In genomic region chr2:111429353-111429752, GRCh38 we compare ENCODE assay signal across 8 cellular contexts.
DNase-seq lines count a peak whose midpoint lies in the region; ATAC-seq and TF ChIP-seq lines count a peak whose summit lies in the region.
"Not testable (repeated sequence)": the region's sequence is repeated elsewhere in the genome, so short reads cannot be mapped to it uniquely, and the experiment has no call there.

No MANE protein-coding gene starts in this region.

- not testable (repeated sequence) for H2AFZ ChIP-seq in OCI-LY1 (ENCODE audit: low read length)

- H3K4me1 Mint-ChIP-seq in activated T-helper 1 cell treated with anti-CD3 and anti-CD28 coated beads, Interleukin-12 subunit alpha, Interleukin-12 subunit beta, Interleukin-2, Interleukin-4 antibody, amounts not matched to agents 30 ng/mL and 10 ng/mL and 1 ng/mL, durations not matched to agents 14 hours and 24 hours and 36 hours (ENCODE audit: low read depth) = peaks cover 37% of the 10 kb centered on the region
- H3K4me1 Mint-ChIP-seq in stimulated activated effector memory CD8-positive, alpha-beta T cell treated with anti-CD3 and anti-CD28 coated beads, Interleukin-12 subunit alpha, Interleukin-12 subunit beta, amount 100 ng/mL, for 72 hours = peaks cover 18% of the 10 kb centered on the region

- H3K9me3 Mint-ChIP-seq in activated T-helper 1 cell treated with anti-CD3 and anti-CD28 coated beads, Interleukin-12 subunit alpha, Interleukin-12 subunit beta, Interleukin-2, Interleukin-4 antibody, amounts not matched to agents 30 ng/mL and 10 ng/mL and 1 ng/mL, durations not matched to agents 14 hours and 24 hours and 36 hours; stimulated activated effector memory CD8-positive, alpha-beta T cell treated with anti-CD3 and anti-CD28 coated beads, Interleukin-12 subunit alpha, Interleukin-12 subunit beta, amount 100 ng/mL, for 72 hours: not testable (repeated sequence)

- not testable (repeated sequence) for H3F3A ChIP-seq in DOHH2 (ENCODE audit: control insufficient read depth, insufficient read depth); OCI-LY1 (ENCODE audit: insufficient read depth, low read length)

- not testable (repeated sequence) for H3K9me3 ChIP-seq in DOHH2 (ENCODE audit: control insufficient read depth, insufficient read depth, low read length); OCI-LY1 (ENCODE audit: low read length)

- H3K27ac ChIP-seq in DOHH2 (ENCODE audit: low read depth, low read length) = peak overlapping the region; percentile 78
- H3K27ac ChIP-seq in OCI-LY1 (ENCODE audit: low read depth, low read length, poor library complexity, severe bottlenecking) = peak overlapping the region; percentile 90

- not testable (repeated sequence) for H3K79me2 ChIP-seq in DOHH2 (ENCODE audit: control insufficient read depth, low read length); OCI-LY1 (ENCODE audit: insufficient read depth, low read length)

- not testable (repeated sequence) for H3K36me3 ChIP-seq in DOHH2 (ENCODE audit: control insufficient read depth, low read length); OCI-LY1 (ENCODE audit: insufficient read depth, low read length)

- not testable (repeated sequence) for H4K20me1 ChIP-seq in DOHH2 (ENCODE audit: control insufficient read depth, insufficient read depth, low read depth, low read length); OCI-LY1 (ENCODE audit: insufficient read depth, low read length)

- not testable (repeated sequence) for H3K27me3 Mint-ChIP-seq in activated T-helper 1 cell treated with anti-CD3 and anti-CD28 coated beads, Interleukin-12 subunit alpha, Interleukin-12 subunit beta, Interleukin-2, Interleukin-4 antibody, amounts not matched to agents 30 ng/mL and 10 ng/mL and 1 ng/mL, durations not matched to agents 14 hours and 24 hours and 36 hours (ENCODE audit: insufficient read depth)

- peaks cover 41% of the 10 kb centered on the region for H3K4me1 ChIP-seq in DOHH2 (ENCODE audit: control insufficient read depth, low read length)
- H3K4me1 ChIP-seq in OCI-LY1 (ENCODE audit: insufficient read depth, low read length, severe bottlenecking) = peaks cover 79% of the 10 kb centered on the region

- peak overlapping the region; percentile 54 for H3K4me3 ChIP-seq in DOHH2 (ENCODE audit: low read length)
- peak overlapping the region; percentile 1 for H3K4me3 ChIP-seq in OCI-LY1 (ENCODE audit: low read depth, low read length, poor library complexity, severe bottlenecking)

- not testable (repeated sequence) for H3K27me3 ChIP-seq in DOHH2 (ENCODE audit: control insufficient read depth, low read length); OCI-LY1 (ENCODE audit: insufficient read depth, low read length)

- H3K4me2 ChIP-seq in DOHH2 (ENCODE audit: low read length) (peak overlapping the region; percentile 61), OCI-LY1 (ENCODE audit: low read length) (peak overlapping the region; percentile 53)

- intact Hi-C loops in activated T-helper 1 cell treated with anti-CD3 and anti-CD28 coated beads, Interleukin-12 subunit alpha, Interleukin-12 subunit beta, Interleukin-2, Interleukin-4 antibody, amounts not matched to agents 30 ng/mL and 10 ng/mL and 1 ng/mL, durations not matched to agents 14 hours and 24 hours and 36 hours (cut with micrococcal nuclease) = not testable (repeated sequence)

- ATAC-seq in GM19324 (IDR thresholded peaks at IDR 0.05; ENCODE audit: low FRiP score, unreplicated experiment) = peak; percentile 59
- ATAC-seq in GM21619 (IDR thresholded peaks at IDR 0.05; ENCODE audit: unreplicated experiment) = peak; percentile 41
- ATAC-seq in HG03025 (IDR thresholded peaks at IDR 0.05; ENCODE audit: low FRiP score, unreplicated experiment) = peak; percentile 47
- ATAC-seq in esophagus mucosa = peak; percentile 15
- ATAC-seq in stimulated activated effector memory CD8-positive, alpha-beta T cell treated with anti-CD3 and anti-CD28 coated beads, Interleukin-12 subunit alpha, Interleukin-12 subunit beta, amount 100 ng/mL, for 72 hours = peak; percentile 56

- H3K9ac ChIP-seq in OCI-LY1 (ENCODE audit: low read length) = peak overlapping the region; percentile 52; the same call in 1 of the 2 replicates

- not testable (repeated sequence) for H3K9me2 ChIP-seq in DOHH2 (replicated peaks; ENCODE audit: control insufficient read depth, low read length); OCI-LY1 (ENCODE audit: low read depth, low read length)

- peak overlapping the region; percentile 32 for H3K4me3 Mint-ChIP-seq in activated T-helper 1 cell treated with anti-CD3 and anti-CD28 coated beads, Interleukin-12 subunit alpha, Interleukin-12 subunit beta, Interleukin-2, Interleukin-4 antibody, amounts not matched to agents 30 ng/mL and 10 ng/mL and 1 ng/mL, durations not matched to agents 14 hours and 24 hours and 36 hours
- not testable (repeated sequence) for H3K4me3 Mint-ChIP-seq in stimulated activated effector memory CD8-positive, alpha-beta T cell treated with anti-CD3 and anti-CD28 coated beads, Interleukin-12 subunit alpha, Interleukin-12 subunit beta, amount 100 ng/mL, for 72 hours

- peak overlapping the region; percentile 73 for H3K27ac Mint-ChIP-seq in activated T-helper 1 cell treated with anti-CD3 and anti-CD28 coated beads, Interleukin-12 subunit alpha, Interleukin-12 subunit beta, Interleukin-2, Interleukin-4 antibody, amounts not matched to agents 30 ng/mL and 10 ng/mL and 1 ng/mL, durations not matched to agents 14 hours and 24 hours and 36 hours
- not testable (repeated sequence) for H3K27ac Mint-ChIP-seq in stimulated activated effector memory CD8-positive, alpha-beta T cell treated with anti-CD3 and anti-CD28 coated beads, Interleukin-12 subunit alpha, Interleukin-12 subunit beta, amount 100 ng/mL, for 72 hours

- TF ChIP-seq CTCF in DOHH2 (IDR thresholded peaks at IDR 0.05; ENCODE audit: low read depth, low read length, poor library complexity, severe bottlenecking); OCI-LY1 (IDR thresholded peaks at IDR 0.05; ENCODE audit: low read length): not testable (repeated sequence)

- DNase-seq in activated T-helper 1 cell treated with anti-CD3 and anti-CD28 coated beads, Interleukin-12 subunit alpha, Interleukin-12 subunit beta, Interleukin-2, Interleukin-4 antibody, amounts not matched to agents 30 ng/mL and 10 ng/mL and 1 ng/mL, durations not matched to agents 14 hours and 24 hours and 36 hours (ENCODE audit: low spot score); stimulated activated effector memory CD8-positive, alpha-beta T cell treated with anti-CD3 and anti-CD28 coated beads, Interleukin-12 subunit alpha, Interleukin-12 subunit beta, amount 100 ng/mL, for 72 hours (ENCODE audit: low spot score in 2 of 2): not testable (repeated sequence)

- peaks cover 25% of the 10 kb centered on the region for H3K36me3 Mint-ChIP-seq in activated T-helper 1 cell treated with anti-CD3 and anti-CD28 coated beads, Interleukin-12 subunit alpha, Interleukin-12 subunit beta, Interleukin-2, Interleukin-4 antibody, amounts not matched to agents 30 ng/mL and 10 ng/mL and 1 ng/mL, durations not matched to agents 14 hours and 24 hours and 36 hours (ENCODE audit: low read depth)
- H3K36me3 Mint-ChIP-seq in stimulated activated effector memory CD8-positive, alpha-beta T cell treated with anti-CD3 and anti-CD28 coated beads, Interleukin-12 subunit alpha, Interleukin-12 subunit beta, amount 100 ng/mL, for 72 hours = not testable (repeated sequence)
